ENCODE assay signal across 8 cellular contexts in genomic region chr4:105707783-105708182, GRCh38. TPM values are rescaled to one million over a fixed set of nuclear protein-coding genes. Genes with fewer than 3 reads are reported as not detected.
DNase-seq lines count a peak whose midpoint lies in the region; ATAC-seq, FAIRE-seq and TF ChIP-seq lines count a peak whose summit lies in the region.

No MANE protein-coding gene starts in this region.

- peak overlapping the region; percentile 98 for H3K4me3 Mint-ChIP-seq in activated CD4-positive, alpha-beta T cell treated with anti-CD3 and anti-CD28 coated beads for 36 hours
- H3K4me3 Mint-ChIP-seq in astrocyte (ENCODE audit: unreplicated experiment) = peak overlapping the region; percentile 94

- TF ChIP-seq POLR2A in HepG2 (IDR thresholded peaks at IDR 0.05; ENCODE audit: insufficient read depth in 1 of 2, low read depth in 2 of 2, low read length in 2 of 2) (no peak), testis (IDR thresholded peaks at IDR 0.05) (no peak)

- H3K27ac ChIP-seq in astrocyte (ENCODE audit: low read depth, low read length) = peak overlapping the region; percentile 89
- H3K27ac ChIP-seq in HepG2 (ENCODE audit: extremely low read length, insufficient read depth, low read length) = peak overlapping the region; percentile 90
- peak overlapping the region; percentile 84 to 89 for H3K27ac ChIP-seq in testis

- in situ Hi-C loops in HepG2 (cut with HindIII; ENCODE audit: extremely low pct_ligation_motif_present, low pct_unique_long_range_greater_than_20kb) = no loop called here

- TF ChIP-seq CTCF in astrocyte (IDR thresholded peaks at IDR 0.05; ENCODE audit: insufficient read depth, low read depth, low read length) (no peak), HepG2 (CRISPR knock-in tag; IDR thresholded peaks at IDR 0.05) (no peak), testis (IDR thresholded peaks at IDR 0.05) (no peak)

- TF ChIP-seq RAD21 in HepG2 (CRISPR knock-in tag; IDR thresholded peaks at IDR 0.05) = no peak

- H3K36me3 Mint-ChIP-seq in activated CD4-positive, alpha-beta T cell treated with anti-CD3 and anti-CD28 coated beads for 36 hours (ENCODE audit: low read depth) = peaks cover 4% of the 10 kb centered on the region
- H3K36me3 Mint-ChIP-seq in astrocyte (ENCODE audit: low read depth, unreplicated experiment) = no peaks in the 10 kb centered on the region

- H3K27ac Mint-ChIP-seq in activated CD4-positive, alpha-beta T cell treated with anti-CD3 and anti-CD28 coated beads for 36 hours = peak overlapping the region; percentile 96
- H3K27ac Mint-ChIP-seq in astrocyte (ENCODE audit: unreplicated experiment) = peak overlapping the region; percentile 84

- WGBS in HepG2 (ENCODE audit: low lambda C conversion rate) = 2% methylated on average over 7 of the region's 7 CpGs
- 24 to 26% methylated on average over 7 of the region's 7 CpGs for WGBS in testis, 2 donors

- CTCF ChIA-PET in activated CD4-positive, alpha-beta T cell treated with anti-CD3 and anti-CD28 coated beads for 36 hours (lab: Charles Lee) = no interaction called here
- CTCF ChIA-PET in HepG2 (lab: Yijun Ruan, JAX; ENCODE audit: low intra/inter-chr PET ratio, low total read pairs) = no interaction called here

- TF ChIP-seq EP300 in HepG2 (IDR thresholded peaks at IDR 0.05; ENCODE audit: low read depth in 2 of 2, low read length in 2 of 2) = no peak
- TF ChIP-seq EP300 in HepG2 (CRISPR knock-in tag; IDR thresholded peaks at IDR 0.05; ENCODE audit: borderline replicate concordance) = no peak

- H3K9me3 Mint-ChIP-seq in activated CD4-positive, alpha-beta T cell treated with anti-CD3 and anti-CD28 coated beads for 36 hours (ENCODE audit: low read depth) = no peaks in the 10 kb centered on the region
- H3K9me3 Mint-ChIP-seq in astrocyte (ENCODE audit: unreplicated experiment) = no peaks in the 10 kb centered on the region

- POLR2A ChIA-PET in activated CD4-positive, alpha-beta T cell treated with anti-CD3 and anti-CD28 coated beads for 36 hours (lab: Charles Lee) = interaction anchor here (0.7 kb wide), 1 partner anchor 1720 kb away, joined by 3 read pairs; no protein-coding TSS in a partner anchor
- POLR2A ChIA-PET in HepG2 (lab: Yijun Ruan, JAX) = no interaction called here

- TSS peak; percentile 65 for BruUV-seq in HepG2 (replicated peaks; lab: Mats Ljungman, UMichigan)

- peaks cover 26% of the 10 kb centered on the region for H3K4me1 Mint-ChIP-seq in activated CD4-positive, alpha-beta T cell treated with anti-CD3 and anti-CD28 coated beads for 36 hours
- peaks cover 7% of the 10 kb centered on the region for H3K4me1 Mint-ChIP-seq in astrocyte (ENCODE audit: low read depth, unreplicated experiment)

- no peaks in the 10 kb centered on the region for H3K9me3 ChIP-seq in astrocyte (ENCODE audit: insufficient read depth, low read depth, low read length)
- H3K9me3 ChIP-seq in HepG2 (ENCODE audit: low read length) = no peaks in the 10 kb centered on the region
- no peaks in the 10 kb centered on the region for H3K9me3 ChIP-seq in testis

- H3K79me2 ChIP-seq in astrocyte (ENCODE audit: insufficient read depth, low read length) (peaks cover 95% of the 10 kb centered on the region), HepG2 (ENCODE audit: insufficient read depth, low read length) (peaks cover 62% of the 10 kb centered on the region)

- H4K20me1 ChIP-seq in astrocyte (ENCODE audit: insufficient read depth, low read length) (peaks cover 16% of the 10 kb centered on the region), HepG2 (ENCODE audit: insufficient read depth, low read length) (no peaks in the 10 kb centered on the region; the same call in 1 of the 2 replicates)

- H2AFZ ChIP-seq in astrocyte (ENCODE audit: low read depth, low read length) (peak overlapping the region; percentile 99), HepG2 (ENCODE audit: low read length) (peak overlapping the region; percentile 99)

- H3K27me3 ChIP-seq in astrocyte (ENCODE audit: insufficient read depth, low read length) (no peaks in the 10 kb centered on the region), HepG2 (ENCODE audit: control insufficient read depth in 1 of 2, insufficient read depth in 2 of 2, low read length in 2 of 2) (no peaks in the 10 kb centered on the region; a peak in 1 of 5 replicates), testis (no peaks in the 10 kb centered on the region)

- H3K9ac ChIP-seq in astrocyte (ENCODE audit: low read length) (peak overlapping the region; percentile 97), HepG2 (ENCODE audit: insufficient read depth, low read depth, low read length) (peak overlapping the region; percentile 94)

- H3K4me3 ChIP-seq in astrocyte (ENCODE audit: insufficient read depth, low read depth, low read length) = peak overlapping the region; percentile 95
- H3K4me3 ChIP-seq in HepG2 (replicated peaks in 1 of 3; ENCODE audit: insufficient read depth in 1 of 3, low read depth in 2 of 3, low read length in 3 of 3) = peak overlapping the region; percentile 80 to 98 (median 82)
- peak overlapping the region; percentile 79 to 98 for H3K4me3 ChIP-seq in testis

- ATAC-seq in activated CD4-positive, alpha-beta T cell treated with anti-CD3 and anti-CD28 coated beads for 36 hours = no peak
- peak; percentile 6 for ATAC-seq in HepG2

- intact Hi-C loops in activated CD4-positive, alpha-beta T cell treated with anti-CD3 and anti-CD28 coated beads for 36 hours (cut with DNase I, micrococcal nuclease) = loop anchor here (1.0 to 10.0 kb wide), 7 partner anchors 234 to 647 kb away; partner anchors contain the start of genes AIMP1 (in 2 of the 2), TBCK (in 2 of the 2) and PPA2 (in 1 of the 2)
- intact Hi-C loops in HepG2 (cut with micrococcal nuclease; ENCODE audit: unreplicated experiment) = loop anchor here (1.0 to 10.0 kb wide), 4 partner anchors 187 to 607 kb away; partner anchors contain the start of genes AIMP1, NPNT, TBCK and TET2
- intact Hi-C loops in testis (cut with DNase I; ENCODE audit: low total_unique reads) = no loop called here
- intact Hi-C loops in head of caudate nucleus (cut with DNase I) = loop anchor here (5.0 to 10.0 kb wide), 2 partner anchors 243 to 560 kb away; partner anchors contain the start of gene TET2

- FAIRE-seq in astrocyte (lab: Jason Lieb, UNC) (no peak), HepG2 (lab: Jason Lieb, UNC) (no peak)

- H3K4me2 ChIP-seq in astrocyte (ENCODE audit: low read length) (peak overlapping the region; percentile 93), HepG2 (ENCODE audit: low read depth, low read length) (peak overlapping the region; percentile 86)

- DNase-seq in activated CD4-positive, alpha-beta T cell treated with anti-CD3 and anti-CD28 coated beads for 36 hours = no peak
- no peak for DNase-seq in activated CD4-positive, alpha-beta T cell treated with anti-CD3 and anti-CD28 coated beads, Interleukin-2, amount 50 U/mL, for 1 hour
- no peak for DNase-seq in astrocyte (ENCODE audit: low read depth)
- DNase-seq in HepG2 (ENCODE audit: low spot score) = no peak
- no peak for DNase-seq in testis
- DNase-seq in activated effector memory CD4-positive, alpha-beta T cell treated with Interleukin-2 at 50 U/mL for 16 hours = no peak
- DNase-seq in NCI-H2196 treated with DMSO at 0.1 percent for 48 hours (lab: John Stamatoyannopoulos, UW; ENCODE audit: unreplicated experiment) = no peak
- DNase-seq in head of caudate nucleus = no peak

- H3K36me3 ChIP-seq in astrocyte (ENCODE audit: insufficient read depth, low read length) (no peaks in the 10 kb centered on the region), HepG2 (replicated peaks in 1 of 2; ENCODE audit: control insufficient read depth in 1 of 2, insufficient read depth in 2 of 2, low read length in 2 of 2) (no peaks in the 10 kb centered on the region), testis (ENCODE audit: low read depth, missing control alignments) (no peaks in the 10 kb centered on the region)

- no peaks in the 10 kb centered on the region for H3K27me3 Mint-ChIP-seq in activated CD4-positive, alpha-beta T cell treated with anti-CD3 and anti-CD28 coated beads for 36 hours
- H3K27me3 Mint-ChIP-seq in astrocyte (ENCODE audit: low read depth, unreplicated experiment) = no peaks in the 10 kb centered on the region

- peaks cover 8% of the 10 kb centered on the region for H3K4me1 ChIP-seq in astrocyte (ENCODE audit: insufficient read depth, low read length)
- peaks cover 39% of the 10 kb centered on the region for H3K4me1 ChIP-seq in HepG2 (ENCODE audit: insufficient read depth, low read length)
- peaks cover 15% of the 10 kb centered on the region for H3K4me1 ChIP-seq in testis

RNA-seq across cellular contexts. Expression of gene INTS12, which starts 0.7 kb away (rescaled TPM):
- 10 to 100 TPM; 20.2 to 28.4 TPM for total RNA-seq in activated CD4-positive, alpha-beta T cell treated with anti-CD3 and anti-CD28 coated beads for 36 hours
- 21.2 and 21.9 TPM in 2 replicates for total RNA-seq in astrocyte
- 21.1 and 22.9 TPM in 2 replicates for total RNA-seq in HepG2 (2016; rRNA removed; fragmentation: Illumina TruSeq; extraction: Trizol)
- 14.8 and 15.8 TPM in 2 replicates for total RNA-seq in HepG2 (2016; cell fraction: cytosol; rRNA removed; fragmentation: Illumina TruSeq; extraction: Trizol; ENCODE audit: low read depth)
- total RNA-seq in HepG2 (2016; cell fraction: insoluble cytoplasmic fraction; rRNA removed; fragmentation: Illumina TruSeq; extraction: Trizol) = 17.9 and 22.1 TPM in 2 replicates
- 19.4 and 20.9 TPM in 2 replicates for total RNA-seq in HepG2 (2016; cell fraction: membrane; rRNA removed; fragmentation: Illumina TruSeq; extraction: Trizol)
- 19.1 and 20.9 TPM in 2 replicates for total RNA-seq in HepG2 (2016; cell fraction: nucleus; rRNA removed; fragmentation: Illumina TruSeq; extraction: Trizol)
- 16.0 and 20.2 TPM in 2 replicates for polyA plus RNA-seq in HepG2 (2011; rRNA removed)
- polyA plus RNA-seq in HepG2 (2011; cell fraction: cytosol; rRNA removed) = 11.3 and 15.3 TPM in 2 replicates
- polyA plus RNA-seq in HepG2 (2011; cell fraction: nucleus; rRNA removed) = 10.7 TPM in 2 replicates
- polyA plus RNA-seq in HepG2 (2012) = 14.8 and 15.5 TPM in 2 replicates
- 10.0 and 11.7 TPM in 2 replicates for polyA plus RNA-seq in HepG2 (2016; cell fraction: cytosol; fragmentation: Illumina TruSeq; extraction: Trizol; ENCODE audit: low read depth)
- polyA plus RNA-seq in HepG2 (2016; cell fraction: insoluble cytoplasmic fraction; fragmentation: Illumina TruSeq; extraction: Trizol; ENCODE audit: low read depth) = 30.2 and 30.6 TPM in 2 replicates
- polyA plus RNA-seq in HepG2 (2016; cell fraction: membrane; fragmentation: Illumina TruSeq; extraction: Trizol; ENCODE audit: low read depth) = 15.0 and 16.8 TPM in 2 replicates
- polyA plus RNA-seq in HepG2 (2016; cell fraction: nucleus; fragmentation: Illumina TruSeq; extraction: Trizol; ENCODE audit: insufficient read depth, low read depth) = 26.7 and 29.3 TPM in 2 replicates
- 7.7 and 14.9 TPM in 2 replicates for polyA minus RNA-seq in HepG2 (2011; rRNA and poly(A)+ RNA removed; ENCODE audit: low replicate concordance)
- 6.8 and 8.8 TPM in 2 replicates for polyA minus RNA-seq in HepG2 (2011; cell fraction: cytosol; rRNA and poly(A)+ RNA removed)
- polyA minus RNA-seq in HepG2 (2011; cell fraction: nucleus; rRNA and poly(A)+ RNA removed) = 23.5 and 28.8 TPM in 2 replicates
- total RNA-seq in testis = 10 to 100 TPM; 22.3 to 23.2 TPM
- 27.9 TPM for polyA plus RNA-seq in testis (ENCODE audit: insufficient read depth, low read depth, low replicate concordance)

RNA-seq across cellular contexts. Expression of gene GSTCD, which starts 0.8 kb away (rescaled TPM):
- total RNA-seq in activated CD4-positive, alpha-beta T cell treated with anti-CD3 and anti-CD28 coated beads for 36 hours = 10 to 100 TPM; 16.1 to 16.3 TPM
- total RNA-seq in astrocyte = 12.3 TPM in 2 replicates
- 30.8 and 38.7 TPM in 2 replicates for total RNA-seq in HepG2 (2016; rRNA removed; fragmentation: Illumina TruSeq; extraction: Trizol)
- 8.2 and 9.8 TPM in 2 replicates for total RNA-seq in HepG2 (2016; cell fraction: cytosol; rRNA removed; fragmentation: Illumina TruSeq; extraction: Trizol; ENCODE audit: low read depth)
- total RNA-seq in HepG2 (2016; cell fraction: insoluble cytoplasmic fraction; rRNA removed; fragmentation: Illumina TruSeq; extraction: Trizol) = 29.7 and 37.3 TPM in 2 replicates
- 14.8 and 16.0 TPM in 2 replicates for total RNA-seq in HepG2 (2016; cell fraction: membrane; rRNA removed; fragmentation: Illumina TruSeq; extraction: Trizol)
- 32.5 and 34.0 TPM in 2 replicates for total RNA-seq in HepG2 (2016; cell fraction: nucleus; rRNA removed; fragmentation: Illumina TruSeq; extraction: Trizol)
- 6.7 and 7.9 TPM in 2 replicates for polyA plus RNA-seq in HepG2 (2011; rRNA removed)
- 4.1 and 4.5 TPM in 2 replicates for polyA plus RNA-seq in HepG2 (2011; cell fraction: cytosol; rRNA removed)
- 3.7 and 4.3 TPM in 2 replicates for polyA plus RNA-seq in HepG2 (2011; cell fraction: nucleus; rRNA removed)
- polyA plus RNA-seq in HepG2 (2012) = 4.2 and 6.7 TPM in 2 replicates
- 0.76 and 0.88 TPM in 2 replicates for polyA plus RNA-seq in HepG2 (2016; cell fraction: cytosol; fragmentation: Illumina TruSeq; extraction: Trizol; ENCODE audit: low read depth)
- polyA plus RNA-seq in HepG2 (2016; cell fraction: insoluble cytoplasmic fraction; fragmentation: Illumina TruSeq; extraction: Trizol; ENCODE audit: low read depth) = 17.7 and 19.5 TPM in 2 replicates
- polyA plus RNA-seq in HepG2 (2016; cell fraction: membrane; fragmentation: Illumina TruSeq; extraction: Trizol; ENCODE audit: low read depth) = 3.2 TPM in 2 replicates
- 13.4 and 14.3 TPM in 2 replicates for polyA plus RNA-seq in HepG2 (2016; cell fraction: nucleus; fragmentation: Illumina TruSeq; extraction: Trizol; ENCODE audit: insufficient read depth, low read depth)
- 7.8 and 9.3 TPM in 2 replicates for polyA minus RNA-seq in HepG2 (2011; rRNA and poly(A)+ RNA removed; ENCODE audit: low replicate concordance)
- 9.1 and 9.4 TPM in 2 replicates for polyA minus RNA-seq in HepG2 (2011; cell fraction: cytosol; rRNA and poly(A)+ RNA removed)
- polyA minus RNA-seq in HepG2 (2011; cell fraction: nucleus; rRNA and poly(A)+ RNA removed) = 21.8 and 26.5 TPM in 2 replicates
- total RNA-seq in testis = 10 to 100 TPM; 19.3 to 36.5 TPM
- 18.1 TPM for polyA plus RNA-seq in testis (ENCODE audit: insufficient read depth, low read depth, low replicate concordance)
